13 cellular contexts compared by ENCODE assay signal in the genomic region with DNA sequence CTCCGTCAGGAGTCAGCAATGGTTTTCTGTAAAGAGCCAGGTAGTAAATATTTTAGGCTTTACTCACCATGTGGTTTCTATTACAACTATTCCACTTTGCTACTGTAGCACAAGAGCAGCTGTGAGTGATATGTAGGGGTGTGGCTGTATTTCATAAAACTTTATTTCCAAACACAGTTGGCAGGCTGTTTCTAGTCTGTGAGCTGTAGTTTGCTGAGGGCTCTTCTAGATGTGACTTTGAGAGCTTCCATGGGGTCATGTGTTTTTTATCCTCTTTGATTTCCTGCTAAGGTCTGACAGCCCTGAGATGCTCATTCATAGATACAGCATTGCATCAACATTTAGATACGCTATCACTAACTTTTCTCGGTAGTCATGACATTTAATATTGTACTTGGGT.
A peak's percentile ranks its signal among the peaks of the same experiment; 100 is the strongest.
DNase-seq lines count a peak whose midpoint lies in the region; ATAC-seq and TF ChIP-seq lines count a peak whose summit lies in the region.
"Had no signal": no experiment of that assay in that cellular context is flagged by ENCODE, and none has a peak within 500 bp of the region (broad histone marks: within the 10 kb centered on the region; RNA-seq: fewer than 3 reads in every experiment).

No MANE protein-coding gene starts in this region.

- 42 to 44% methylated on average over 3 of the region's 3 CpGs for WGBS in transverse colon (ENCODE audit: low coverage in 1 of 2), 2 donors
- WGBS in right lobe of liver (ENCODE audit: insufficient coverage, low coverage, low lambda C conversion rate, missing lambda C conversion rate): 60% methylated on average over 3 of the region's 3 CpGs

- H3K4me1 ChIP-seq in transverse colon (peaks cover 0 to 19% (median 5%) of the 10 kb centered on the region in 4 donors), right lobe of liver (no peaks in the 10 kb centered on the region)

- H3K27ac ChIP-seq in SK-N-MC: no peak overlapping the region
- peak overlapping the region; percentile 14 to 68 (median 60) for H3K27ac ChIP-seq in transverse colon
- no peak overlapping the region for H3K27ac ChIP-seq in right lobe of liver

- no peaks in the 10 kb centered on the region for H3K36me3 ChIP-seq in SK-N-MC (ENCODE audit: insufficient read depth, low read length)
- H3K36me3 ChIP-seq in transverse colon: no peaks in the 10 kb centered on the region
- no peaks in the 10 kb centered on the region for H3K36me3 ChIP-seq in right lobe of liver
- H3K36me3 ChIP-seq: SJSA1 had no signal

- H3K9ac ChIP-seq in SK-N-MC (ENCODE audit: insufficient read length): no peak overlapping the region

- H3K27me3 ChIP-seq in transverse colon: no peaks in the 10 kb centered on the region
- no peaks in the 10 kb centered on the region for H3K27me3 ChIP-seq in right lobe of liver
- H3K27me3 ChIP-seq: SJSA1 had no signal

- in situ Hi-C loops in transverse colon (cut with MboI; ENCODE audit: low pct_ligation_motif_present in 1 of 4, low pct_unique_long_range_greater_than_20kb in 1 of 4, low sequenced_read_pairs in 3 of 4): no loop called here

- peak overlapping the region; percentile 21; the same call in 1 of the 2 replicates for H3K4me3 ChIP-seq in SK-N-MC
- no peak overlapping the region for H3K4me3 ChIP-seq in foreskin fibroblast (ENCODE audit: low read depth in 1 of 2, low read length in 2 of 2)
- no peak overlapping the region for H3K4me3 ChIP-seq in transverse colon
- no peak overlapping the region for H3K4me3 ChIP-seq in right lobe of liver
- H3K4me3 ChIP-seq: SJSA1 had no signal

- DNase-seq in NCI-H345 (lab: John Stamatoyannopoulos, UW): peak; percentile 1
- DNase-seq in NCI-H345 treated with DMSO at 0.1 percent for 48 hours (lab: John Stamatoyannopoulos, UW; ENCODE audit: unreplicated experiment): no peak
- no peak for DNase-seq in SK-N-MC (ENCODE audit: low read depth, low spot score)
- DNase-seq in foreskin fibroblast: peak; percentile 56 to 82
- peak; percentile 23 for DNase-seq in transverse colon
- DNase-seq in NCI-H446 (lab: John Stamatoyannopoulos, UW): no peak
- DNase-seq in right lobe of liver: no peak
- DNase-seq: activated CD4-positive, alpha-beta T cell treated with anti-CD3 and anti-CD28 coated beads, Interleukin-2, amount 10 ng/mL, durations not matched to agents 24 days and 14 days; erythroblast; NCI-H2171; right cardiac atrium had no signal

- TF ChIP-seq CTCF in foreskin fibroblast (IDR thresholded peaks at IDR 0.05; ENCODE audit: low read depth, low read length): no peak
- no peak for TF ChIP-seq CTCF in transverse colon (IDR thresholded peaks at IDR 0.05)
- no peak for TF ChIP-seq CTCF in right lobe of liver (IDR thresholded peaks at IDR 0.05)

- intact Hi-C loops in transverse colon (cut with DNase I; ENCODE audit: low total_unique reads): no loop called here
- intact Hi-C loops in right lobe of liver (cut with DNase I): no loop called here

- ATAC-seq in GM19463 (IDR thresholded peaks at IDR 0.05; ENCODE audit: unreplicated experiment) (no peak), right lobe of liver (no peak)

- no peak for TF ChIP-seq EP300 in transverse colon (IDR thresholded peaks at IDR 0.05; ENCODE audit: low read depth)

- H3K9me3 ChIP-seq in SK-N-MC (ENCODE audit: low read depth, low read length): no peaks in the 10 kb centered on the region
- no peaks in the 10 kb centered on the region for H3K9me3 ChIP-seq in transverse colon
- H3K9me3 ChIP-seq in right lobe of liver: no peaks in the 10 kb centered on the region
- H3K9me3 ChIP-seq: SJSA1 had no signal

- TF ChIP-seq POLR2A in transverse colon (IDR thresholded peaks at IDR 0.05) (no peak), right lobe of liver (IDR thresholded peaks at IDR 0.05) (no peak)

Comparison
In these comparisons a context has a peak if more than half of its experiments do, and no peak if none do; other contexts are left out.
1. DNase-seq: peak in NCI-H345 (single experiment), foreskin fibroblast (2 of 2) and transverse colon (single experiment); none in NCI-H345 treated with DMSO at 0.1 percent for 48 hours (single experiment), SK-N-MC (single experiment), NCI-H446 (0 of 2) and right lobe of liver (0 of 3).
2. H3K27ac ChIP-seq: peak in transverse colon (4 of 4); none in SK-N-MC (single experiment) and right lobe of liver (0 of 3).